ENCODE assay signal across 7 cellular contexts in genomic region chr5:88507261-88507660, GRCh38.
"Had no signal": no experiment of that assay in that cellular context is flagged by ENCODE, and none has a peak within 500 bp of the region (broad histone marks: within the 10 kb centered on the region; RNA-seq: fewer than 3 reads in every experiment).

No MANE protein-coding gene starts in this region.

- H3K4me3 Mint-ChIP-seq: GM23338, H9, IgD-negative memory B cell had no signal

- H3K4me2 ChIP-seq: GM23338 had no signal

- ATAC-seq: GM23338, HepG2 had no signal

- H3K36me3 Mint-ChIP-seq: IgD-negative memory B cell had no signal

- H3K9me3 Mint-ChIP-seq: GM23338, H9, IgD-negative memory B cell had no signal

- H3K27ac Mint-ChIP-seq: GM23338, H9, IgD-negative memory B cell had no signal

- H3K27me3 Mint-ChIP-seq: IgD-negative memory B cell had no signal

- H2AFZ ChIP-seq: GM23338 had no signal

- DNase-seq: H9, HCEC 1CT, KBM-7 had no signal

- H3K27ac ChIP-seq: HL-60 had no signal

- H3K4me3 ChIP-seq: GM23338 had no signal
